ENCODE assay signal across 23 cellular contexts in the genomic region with DNA sequence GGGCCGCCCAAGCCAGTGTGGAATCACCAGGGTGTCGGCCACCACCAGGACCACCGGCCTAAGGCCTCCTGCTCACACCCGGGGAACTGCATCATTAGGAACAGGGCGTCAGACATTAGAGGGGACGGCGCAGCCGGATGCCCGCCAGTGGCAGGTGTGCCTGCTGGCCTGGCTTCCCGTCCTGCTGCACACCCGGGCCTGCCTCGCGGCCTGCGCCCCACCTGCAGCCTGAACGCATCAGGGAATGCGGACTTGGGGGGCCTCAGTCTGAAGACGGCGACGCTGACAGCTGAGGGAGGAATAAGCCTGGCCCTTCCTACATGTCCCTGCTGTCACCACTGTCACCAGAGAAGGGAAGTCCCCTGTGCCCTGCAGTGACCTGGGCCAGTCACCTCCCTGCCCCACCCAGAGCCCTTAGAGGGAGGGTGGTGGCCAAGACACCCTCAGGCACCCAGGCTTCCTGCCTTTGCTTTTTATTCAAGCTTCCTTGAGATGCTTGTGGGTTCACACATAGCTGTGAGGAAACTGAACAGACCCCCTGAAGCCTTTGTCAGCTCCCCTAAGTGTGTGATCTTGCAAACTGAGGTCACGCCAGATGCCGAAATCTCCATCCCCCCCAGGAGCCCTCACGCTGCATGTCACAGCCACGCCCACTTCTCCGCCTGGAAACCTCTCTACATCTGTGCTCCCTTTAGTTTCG. TPM values are rescaled to one million over a fixed set of nuclear protein-coding genes. Genes with fewer than 3 reads are reported as not detected.
A peak's percentile ranks its signal among the peaks of the same experiment; 100 is the strongest.
DNase-seq lines count a peak whose midpoint lies in the region; ATAC-seq and TF ChIP-seq lines count a peak whose summit lies in the region.
"Had no signal": no experiment of that assay in that cellular context is flagged by ENCODE, and none has a peak within 500 bp of the region (broad histone marks: within the 10 kb centered on the region; RNA-seq: fewer than 3 reads in every experiment).

No MANE protein-coding gene starts in this region.

- no peak for TF ChIP-seq POLR2A in Peyer's patch (IDR thresholded peaks at IDR 0.05)

- peak overlapping the region; percentile 80 for H3K27ac Mint-ChIP-seq in CD8-positive, alpha-beta T cell
- H3K27ac Mint-ChIP-seq in brain = no peak overlapping the region
- peak overlapping the region; percentile 29 to 49 for H3K27ac Mint-ChIP-seq in natural killer cell treated with Interleukin-12 subunit alpha and Interleukin-12 subunit beta and Interleukin-15 and Interleukin-18, amount 100 ng/mL, for 72 hours
- no peak overlapping the region for H3K27ac Mint-ChIP-seq in stimulated activated naive B cell treated with anti-CD40 and anti-IgM and Interleukin-4, amounts not matched to agents 10 μg/mL and 1 μg/mL and 100 μg/mL, for 72 hours
- H3K27ac Mint-ChIP-seq: mesothelial cell of epicardium had no signal

- intact Hi-C loops in CD8-positive, alpha-beta T cell (cut with DNase I, micrococcal nuclease) = loop anchor here (5.0 kb wide), 4 partner anchors 188 to 742 kb away; a partner anchor contains a TSS

- peaks cover 17% of the 10 kb centered on the region for H3K4me1 Mint-ChIP-seq in CD8-positive, alpha-beta T cell (ENCODE audit: low read depth)
- H3K4me1 Mint-ChIP-seq in brain = peaks cover 4% of the 10 kb centered on the region
- H3K4me1 Mint-ChIP-seq in natural killer cell treated with Interleukin-12 subunit alpha and Interleukin-12 subunit beta and Interleukin-15 and Interleukin-18, amount 100 ng/mL, for 72 hours (ENCODE audit: low read depth in 2 of 2) = peaks cover 9 to 16% of the 10 kb centered on the region in 2 donors
- H3K4me1 Mint-ChIP-seq in stimulated activated naive B cell treated with anti-CD40 and anti-IgM and Interleukin-4, amounts not matched to agents 10 μg/mL and 1 μg/mL and 100 μg/mL, for 72 hours = peaks cover 9 to 31% of the 10 kb centered on the region in 2 donors
- H3K4me1 Mint-ChIP-seq: mesothelial cell of epicardium had no signal

- peak in 6 of 7 experiments; percentile 17 to 84 (median 54) for DNase-seq in CD8-positive, alpha-beta T cell
- DNase-seq in Peyer's patch = no peak
- peak; percentile 87 for DNase-seq in natural killer cell treated with Interleukin-12 subunit alpha and Interleukin-12 subunit beta and Interleukin-15 and Interleukin-18, amount 100 ng/mL, for 72 hours (ENCODE audit: low spot score)
- DNase-seq in GF-D8 (lab: John Stamatoyannopoulos, UW) = no peak
- DNase-seq in stimulated activated naive B cell treated with anti-CD40 and anti-IgM and Interleukin-4, amounts not matched to agents 10 μg/mL and 1 μg/mL and 100 μg/mL, for 72 hours = no peak
- DNase-seq in COLO668 (lab: John Stamatoyannopoulos, UW; ENCODE audit: unreplicated experiment) = no peak
- DNase-seq: activated CD4-positive, alpha-beta T cell treated with anti-CD3 and anti-CD28 coated beads for 4 hours; amniotic stem cell; DMS 273 treated with DMSO at 0.1 percent for 48 hours; foreskin fibroblast; KBM-7; NCI-H2081; NCI-H510A treated with DMSO at 0.1 percent for 48 hours; OCI-M1; sigmoid colon; stimulated activated CD4-positive, alpha-beta T cell treated with anti-CD3 and anti-CD28 coated beads, Interleukin-1b, Interleukin-23, amount 100 ng/mL, for 48 hours; T1000; thyroid gland had no signal

- no peaks in the 10 kb centered on the region for H3K9me3 Mint-ChIP-seq in CD8-positive, alpha-beta T cell
- H3K9me3 Mint-ChIP-seq in brain = peaks cover 0 to 8% (median 2%) of the 10 kb centered on the region in 5 experiments
- H3K9me3 Mint-ChIP-seq in natural killer cell treated with Interleukin-12 subunit alpha and Interleukin-12 subunit beta and Interleukin-15 and Interleukin-18, amount 100 ng/mL, for 72 hours = no peaks in the 10 kb centered on the region
- H3K9me3 Mint-ChIP-seq in stimulated activated naive B cell treated with anti-CD40 and anti-IgM and Interleukin-4, amounts not matched to agents 10 μg/mL and 1 μg/mL and 100 μg/mL, for 72 hours = no peaks in the 10 kb centered on the region
- H3K9me3 Mint-ChIP-seq: mesothelial cell of epicardium had no signal

- H3K4me1 ChIP-seq in CD8-positive, alpha-beta T cell (ENCODE audit: insufficient read depth, low read length) = peaks cover 32% of the 10 kb centered on the region
- H3K4me1 ChIP-seq in Peyer's patch = peaks cover 4 to 27% (median 16%) of the 10 kb centered on the region in 4 donors

- no peaks in the 10 kb centered on the region for H3K27me3 Mint-ChIP-seq in CD8-positive, alpha-beta T cell (ENCODE audit: low read depth)
- no peaks in the 10 kb centered on the region for H3K27me3 Mint-ChIP-seq in brain
- no peaks in the 10 kb centered on the region for H3K27me3 Mint-ChIP-seq in natural killer cell treated with Interleukin-12 subunit alpha and Interleukin-12 subunit beta and Interleukin-15 and Interleukin-18, amount 100 ng/mL, for 72 hours
- H3K27me3 Mint-ChIP-seq in stimulated activated naive B cell treated with anti-CD40 and anti-IgM and Interleukin-4, amounts not matched to agents 10 μg/mL and 1 μg/mL and 100 μg/mL, for 72 hours = no peaks in the 10 kb centered on the region

- H3K27me3 ChIP-seq in CD8-positive, alpha-beta T cell (ENCODE audit: insufficient read depth, low read length) = no peaks in the 10 kb centered on the region
- no peaks in the 10 kb centered on the region for H3K27me3 ChIP-seq in Peyer's patch
- H3K27me3 ChIP-seq: thyroid gland had no signal

- TF ChIP-seq CTCF in CD8-positive, alpha-beta T cell (IDR thresholded peaks at IDR 0.05) = no peak
- no peak for TF ChIP-seq CTCF in Peyer's patch (IDR thresholded peaks at IDR 0.05)
- TF ChIP-seq CTCF in brain (conservative IDR thresholded peaks at IDR 0.05) = no peak

- H3K9me3 ChIP-seq in CD8-positive, alpha-beta T cell (ENCODE audit: low read length) = no peaks in the 10 kb centered on the region
- peaks cover 0 to 9% (median 0%) of the 10 kb centered on the region in 4 donors for H3K9me3 ChIP-seq in Peyer's patch
- H3K9me3 ChIP-seq: sigmoid colon, thyroid gland had no signal

- H3K27ac ChIP-seq in CD8-positive, alpha-beta T cell (ENCODE audit: low read depth, low read length) = peak overlapping the region; percentile 37
- H3K27ac ChIP-seq in Peyer's patch = peak overlapping the region in 3 of 4 donors; percentile 80 to 99 (median 92)
- H3K27ac ChIP-seq: sigmoid colon, SK-N-MC, thyroid gland had no signal

- POLR2A ChIA-PET in CD8-positive, alpha-beta T cell (lab: Charles Lee) = interaction anchor here (0.6 to 1.1 kb wide), 2 partner anchors 38 kb away, joined by 3 read pairs; a partner anchor contains a TSS

- no peaks in the 10 kb centered on the region for H3K36me3 ChIP-seq in CD8-positive, alpha-beta T cell (ENCODE audit: insufficient read depth, low read length)
- H3K36me3 ChIP-seq in Peyer's patch = peaks cover 0 to 35% (median 0%) of the 10 kb centered on the region in 3 donors
- H3K36me3 ChIP-seq: thyroid gland had no signal

- H3K4me3 Mint-ChIP-seq in CD8-positive, alpha-beta T cell = peak overlapping the region; percentile 60
- H3K4me3 Mint-ChIP-seq in brain = peak overlapping the region in 3 of 5 experiments; percentile 14 to 26 (median 26)
- H3K4me3 Mint-ChIP-seq in natural killer cell treated with Interleukin-12 subunit alpha and Interleukin-12 subunit beta and Interleukin-15 and Interleukin-18, amount 100 ng/mL, for 72 hours = peak overlapping the region; percentile 84
- H3K4me3 Mint-ChIP-seq in stimulated activated naive B cell treated with anti-CD40 and anti-IgM and Interleukin-4, amounts not matched to agents 10 μg/mL and 1 μg/mL and 100 μg/mL, for 72 hours = no peak overlapping the region
- H3K4me3 Mint-ChIP-seq: mesothelial cell of epicardium had no signal

- H3K4me3 ChIP-seq in CD8-positive, alpha-beta T cell (ENCODE audit: low read depth, low read length) = no peak overlapping the region
- no peak overlapping the region for H3K4me3 ChIP-seq in Peyer's patch
- H3K4me3 ChIP-seq: sigmoid colon, SK-N-MC, thyroid gland had no signal

- CTCF ChIA-PET in CD8-positive, alpha-beta T cell (lab: Charles Lee) = no interaction called here

- peaks cover 4% of the 10 kb centered on the region for H3K36me3 Mint-ChIP-seq in CD8-positive, alpha-beta T cell
- no peaks in the 10 kb centered on the region for H3K36me3 Mint-ChIP-seq in brain
- no peaks in the 10 kb centered on the region for H3K36me3 Mint-ChIP-seq in natural killer cell treated with Interleukin-12 subunit alpha and Interleukin-12 subunit beta and Interleukin-15 and Interleukin-18, amount 100 ng/mL, for 72 hours
- peaks cover 1 to 6% of the 10 kb centered on the region in 2 donors for H3K36me3 Mint-ChIP-seq in stimulated activated naive B cell treated with anti-CD40 and anti-IgM and Interleukin-4, amounts not matched to agents 10 μg/mL and 1 μg/mL and 100 μg/mL, for 72 hours

- ATAC-seq in CD8-positive, alpha-beta T cell = peak; percentile 50
- ATAC-seq in natural killer cell treated with Interleukin-12 subunit alpha and Interleukin-12 subunit beta and Interleukin-15 and Interleukin-18, amount 100 ng/mL, for 72 hours = peak; percentile 66 to 71
- ATAC-seq in stimulated activated naive B cell treated with anti-CD40 and anti-IgM and Interleukin-4, amounts not matched to agents 10 μg/mL and 1 μg/mL and 100 μg/mL, for 72 hours (replicated peaks) = no peak
- no peak for ATAC-seq in HG03521 (IDR thresholded peaks at IDR 0.05; ENCODE audit: unreplicated experiment)

RNA-seq across cellular contexts. Expression of a gene that starts 3.2 kb away (rescaled TPM):
- 10 to 100 TPM; 28.2 to 29.7 TPM for total RNA-seq in CD8-positive, alpha-beta T cell
- total RNA-seq in Peyer's patch = 100 to 1,000 TPM in 2 of 4 donors, 10 to 100 TPM in 2; 32.2 to 119 (median 101) TPM
- 4.4 TPM for polyA plus RNA-seq in brain (ENCODE audit: insufficient read depth, low read depth, low replicate concordance)
- total RNA-seq in natural killer cell treated with Interleukin-12 subunit alpha and Interleukin-12 subunit beta and Interleukin-15 and Interleukin-18, amount 100 ng/mL, for 72 hours = 10 to 100 TPM; 15.4 to 19.6 TPM

RNA-seq across cellular contexts. Expression of a gene that starts 16.6 kb away (rescaled TPM):
- total RNA-seq in CD8-positive, alpha-beta T cell = 10 to 100 TPM; 54.3 to 62.0 TPM
- 100 to 1,000 TPM in 1 of 4 donors, 10 to 100 TPM in 3; 40.4 to 114 (median 71.4) TPM for total RNA-seq in Peyer's patch
- polyA plus RNA-seq in brain (ENCODE audit: insufficient read depth, low read depth, low replicate concordance) = 3.6 TPM
- 10 to 100 TPM; 15.7 to 17.5 TPM for total RNA-seq in natural killer cell treated with Interleukin-12 subunit alpha and Interleukin-12 subunit beta and Interleukin-15 and Interleukin-18, amount 100 ng/mL, for 72 hours

RNA-seq across cellular contexts. Expression of a gene that starts 23.0 kb away (rescaled TPM):
- total RNA-seq in CD8-positive, alpha-beta T cell = under 1 TPM; 0.31 to 0.35 TPM
- total RNA-seq in Peyer's patch = 10 to 100 TPM in 3 of 4 donors, under 1 TPM in 1; 0.83 to 35.7 (median 24.3) TPM
- not detected for polyA plus RNA-seq in brain (ENCODE audit: insufficient read depth, low read depth, low replicate concordance)
- total RNA-seq in natural killer cell treated with Interleukin-12 subunit alpha and Interleukin-12 subunit beta and Interleukin-15 and Interleukin-18, amount 100 ng/mL, for 72 hours = under 1 TPM in 1 of 2 donors, not detected in 1; 0.88 TPM
- total RNA-seq: endothelial cell of umbilical vein, sigmoid colon had no signal

RNA-seq across cellular contexts. Expression of a gene that starts 37.9 kb away (rescaled TPM):
- total RNA-seq in CD8-positive, alpha-beta T cell = 10 to 100 TPM; 44.9 to 47.2 TPM
- 100 to 1,000 TPM in 1 of 4 donors, 10 to 100 TPM in 3; 46.1 to 111 (median 56.6) TPM for total RNA-seq in Peyer's patch
- 61.5 TPM for polyA plus RNA-seq in brain (ENCODE audit: insufficient read depth, low read depth, low replicate concordance)
- total RNA-seq in natural killer cell treated with Interleukin-12 subunit alpha and Interleukin-12 subunit beta and Interleukin-15 and Interleukin-18, amount 100 ng/mL, for 72 hours = 10 to 100 TPM; 26.5 to 29.2 TPM

RNA-seq across cellular contexts. Expression of a gene that starts 38.1 kb away (rescaled TPM):
- total RNA-seq in CD8-positive, alpha-beta T cell = 100 to 1,000 TPM; 161 to 162 TPM
- 100 to 1,000 TPM; 248 to 362 (median 351) TPM for total RNA-seq in Peyer's patch
- 71.3 TPM for polyA plus RNA-seq in brain (ENCODE audit: insufficient read depth, low read depth, low replicate concordance)
- 100 to 1,000 TPM; 168 to 234 TPM for total RNA-seq in natural killer cell treated with Interleukin-12 subunit alpha and Interleukin-12 subunit beta and Interleukin-15 and Interleukin-18, amount 100 ng/mL, for 72 hours

Comparison
In these comparisons a context has a peak if more than half of its experiments do, and no peak if none do; other contexts are left out.
1. ATAC-seq: peak in CD8-positive, alpha-beta T cell (single experiment) and natural killer cell treated with Interleukin-12 subunit alpha and Interleukin-12 subunit beta and Interleukin-15 and Interleukin-18, amount 100 ng/mL, for 72 hours (2 of 2); none in stimulated activated naive B cell treated with anti-CD40 and anti-IgM and Interleukin-4, amounts not matched to agents 10 μg/mL and 1 μg/mL and 100 μg/mL, for 72 hours (0 of 2) and HG03521 (single experiment).
2. DNase-seq: peak in CD8-positive, alpha-beta T cell (6 of 7) and natural killer cell treated with Interleukin-12 subunit alpha and Interleukin-12 subunit beta and Interleukin-15 and Interleukin-18, amount 100 ng/mL, for 72 hours (single experiment); none in Peyer's patch (0 of 3), GF-D8 (single experiment), stimulated activated naive B cell treated with anti-CD40 and anti-IgM and Interleukin-4, amounts not matched to agents 10 μg/mL and 1 μg/mL and 100 μg/mL, for 72 hours (single experiment) and COLO668 (single experiment).
3. H3K27ac Mint-ChIP-seq: peak in CD8-positive, alpha-beta T cell (single experiment) and natural killer cell treated with Interleukin-12 subunit alpha and Interleukin-12 subunit beta and Interleukin-15 and Interleukin-18, amount 100 ng/mL, for 72 hours (2 of 2); none in brain (0 of 5) and stimulated activated naive B cell treated with anti-CD40 and anti-IgM and Interleukin-4, amounts not matched to agents 10 μg/mL and 1 μg/mL and 100 μg/mL, for 72 hours (single experiment).
4. H3K4me3 Mint-ChIP-seq: peak in CD8-positive, alpha-beta T cell (single experiment), brain (3 of 5) and natural killer cell treated with Interleukin-12 subunit alpha and Interleukin-12 subunit beta and Interleukin-15 and Interleukin-18, amount 100 ng/mL, for 72 hours (single experiment); none in stimulated activated naive B cell treated with anti-CD40 and anti-IgM and Interleukin-4, amounts not matched to agents 10 μg/mL and 1 μg/mL and 100 μg/mL, for 72 hours (0 of 2).